1 cellular context compared by ENCODE assay signal in genomic region chr1:113041569-113042335, GRCh38.
A peak's percentile ranks its signal among the peaks of the same experiment; 100 is the strongest.
TF ChIP-seq lines count a peak whose summit lies in the region.

No MANE protein-coding gene starts in this region.

TF ChIP-seq in K562, 482 proteins besides CTCF, POLR2A, EP300 and RAD21 (continued from another document and continues in another):
- TF ChIP-seq, protein P1, sequence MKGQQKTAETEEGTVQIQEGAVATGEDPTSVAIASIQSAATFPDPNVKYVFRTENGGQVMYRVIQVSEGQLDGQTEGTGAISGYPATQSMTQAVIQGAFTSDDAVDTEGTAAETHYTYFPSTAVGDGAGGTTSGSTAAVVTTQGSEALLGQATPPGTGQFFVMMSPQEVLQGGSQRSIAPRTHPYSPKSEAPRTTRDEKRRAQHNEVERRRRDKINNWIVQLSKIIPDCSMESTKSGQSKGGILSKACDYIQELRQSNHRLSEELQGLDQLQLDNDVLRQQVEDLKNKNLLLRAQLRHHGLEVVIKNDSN (CRISPR knock-in tag; IDR thresholded peaks at IDR 0.05): no peak
- TF ChIP-seq SMAD2 (IDR thresholded peaks at IDR 0.05; ENCODE audit: low read depth, low read length) (no peak), ZNF212 (CRISPR knock-in tag; IDR thresholded peaks at IDR 0.05) (no peak), MAFK (IDR thresholded peaks at IDR 0.05; ENCODE audit: low read length) (no peak), FOXM1 (IDR thresholded peaks at IDR 0.05; ENCODE audit: low read depth) (peak; percentile 77; the same call in 1 of the 2 replicates), FOXM1 (CRISPR knock-in tag; IDR thresholded peaks at IDR 0.05; ENCODE audit: low read depth) (no peak), HDAC8 (tag; IDR thresholded peaks at IDR 0.05) (no peak), PKNOX1 (IDR thresholded peaks at IDR 0.05) (peak; percentile 19; the same call in 1 of the 2 replicates), RHOXF2B (CRISPR knock-in tag; conservative IDR thresholded peaks at IDR 0.05) (no peak), CAMTA2 (CRISPR knock-in tag; conservative IDR thresholded peaks at IDR 0.05) (no peak), POU5F1 (IDR thresholded peaks at IDR 0.05; ENCODE audit: borderline replicate concordance, low read depth, low read length, partially characterized antibody) (no peak), ZNF551 (CRISPR knock-in tag; IDR thresholded peaks at IDR 0.05) (no peak), FOXA1 (IDR thresholded peaks at IDR 0.05; ENCODE audit: borderline replicate concordance) (no peak), E2F1 (CRISPR knock-in tag; IDR thresholded peaks at IDR 0.05) (no peak), ZNF316 (IDR thresholded peaks at IDR 0.05) (no peak), GATA2 (CRISPR knock-in tag; IDR thresholded peaks at IDR 0.05) (peak; percentile 83), SLC30A9 (CRISPR knock-in tag; IDR thresholded peaks at IDR 0.05) (no peak), GTF3C2 (IDR thresholded peaks at IDR 0.05; ENCODE audit: borderline replicate concordance, extremely low read depth, insufficient read length) (no peak), ZNF764 (CRISPR knock-in tag; IDR thresholded peaks at IDR 0.05; ENCODE audit: low read depth) (no peak), CHCHD3 (CRISPR knock-in tag; IDR thresholded peaks at IDR 0.05) (no peak), FOS (IDR thresholded peaks at IDR 0.05; ENCODE audit: extremely low read depth, insufficient read length) (no peak), TEAD1 (CRISPR knock-in tag; IDR thresholded peaks at IDR 0.05) (0 out of 4 replicates have a peak, but pooled peaks of 1 of the 2 experiments have one; percentile 54), KLF6 (CRISPR knock-in tag; IDR thresholded peaks at IDR 0.05; ENCODE audit: borderline replicate concordance) (no peak), ZNF263 (CRISPR knock-in tag; IDR thresholded peaks at IDR 0.05; ENCODE audit: borderline replicate concordance) (no peak), ZNF165 (CRISPR knock-in tag; IDR thresholded peaks at IDR 0.05; ENCODE audit: borderline replicate concordance) (no peak), ZNF507 (tag; conservative IDR thresholded peaks at IDR 0.05) (no peak), CHD1 (IDR thresholded peaks at IDR 0.05; ENCODE audit: low read length) (no peak), MTA2 (IDR thresholded peaks at IDR 0.05; ENCODE audit: low read depth) (peak; percentile 83), TAL1 (IDR thresholded peaks at IDR 0.05) (peak; percentile 88), HES1 (IDR thresholded peaks at IDR 0.05; ENCODE audit: low read depth) (no peak), ZKSCAN1 (IDR thresholded peaks at IDR 0.05; ENCODE audit: low read depth, low read length) (0 out of 2 replicates have a peak, but pooled peaks have one; percentile 15), U2AF1 (optimal IDR thresholded peaks at IDR 0.05; ENCODE audit: low read depth, low read length) (no peak), CREB1 (IDR thresholded peaks at IDR 0.05) (no peak), CREB1 (CRISPR knock-in tag; IDR thresholded peaks at IDR 0.05) (no peak), ZBTB7A (IDR thresholded peaks at IDR 0.05; ENCODE audit: borderline replicate concordance, control insufficient read depth, low read depth, low read length) (no peak), SPI1 (IDR thresholded peaks at IDR 0.05; ENCODE audit: borderline replicate concordance, low read depth, low read length) (no peak), PHB2 (IDR thresholded peaks at IDR 0.05; ENCODE audit: low read depth) (no peak), CCNT2 (IDR thresholded peaks at IDR 0.05; ENCODE audit: borderline replicate concordance, extremely low read depth, insufficient read length, low read depth, low read length) (peak; percentile 67), ELF4 (CRISPR knock-in tag; IDR thresholded peaks at IDR 0.05) (peak; percentile 28; the same call in 1 of the 2 replicates), TFAM (CRISPR knock-in tag; conservative IDR thresholded peaks at IDR 0.05) (no peak), BMI1 (IDR thresholded peaks at IDR 0.05; ENCODE audit: low read length) (no peak), ZBTB8A (IDR thresholded peaks at IDR 0.05; ENCODE audit: partially characterized antibody) (no peak), SIRT6 (IDR thresholded peaks at IDR 0.05; ENCODE audit: low read depth, low read length) (no peak), PHB (CRISPR knock-in tag; IDR thresholded peaks at IDR 0.05) (no peak), ID3 (CRISPR knock-in tag; IDR thresholded peaks at IDR 0.05) (no peak), ID3 (tag; IDR thresholded peaks at IDR 0.05) (no peak), NFYB (IDR thresholded peaks at IDR 0.05; ENCODE audit: extremely low read depth, insufficient read length) (no peak), HNRNPK (IDR thresholded peaks at IDR 0.05; ENCODE audit: low read depth, low read length, poor library complexity, severe bottlenecking) (no peak), ARHGAP35 (IDR thresholded peaks at IDR 0.05; ENCODE audit: partially characterized antibody) (no peak), YY1 (IDR thresholded peaks at IDR 0.05; ENCODE audit: borderline replicate concordance in 1 of 3, control insufficient read depth in 1 of 3, extremely low read depth in 1 of 3, insufficient read depth in 3 of 3, insufficient read length in 1 of 3, insufficient replicate concordance in 2 of 3, low read depth in 1 of 3, low read length in 2 of 3) (no peak), RBM34 (IDR thresholded peaks at IDR 0.05; ENCODE audit: borderline replicate concordance, insufficient read depth, low read length) (no peak), ZNF354B (CRISPR knock-in tag; IDR thresholded peaks at IDR 0.05) (no peak)
- TF ChIP-seq, protein P2, sequence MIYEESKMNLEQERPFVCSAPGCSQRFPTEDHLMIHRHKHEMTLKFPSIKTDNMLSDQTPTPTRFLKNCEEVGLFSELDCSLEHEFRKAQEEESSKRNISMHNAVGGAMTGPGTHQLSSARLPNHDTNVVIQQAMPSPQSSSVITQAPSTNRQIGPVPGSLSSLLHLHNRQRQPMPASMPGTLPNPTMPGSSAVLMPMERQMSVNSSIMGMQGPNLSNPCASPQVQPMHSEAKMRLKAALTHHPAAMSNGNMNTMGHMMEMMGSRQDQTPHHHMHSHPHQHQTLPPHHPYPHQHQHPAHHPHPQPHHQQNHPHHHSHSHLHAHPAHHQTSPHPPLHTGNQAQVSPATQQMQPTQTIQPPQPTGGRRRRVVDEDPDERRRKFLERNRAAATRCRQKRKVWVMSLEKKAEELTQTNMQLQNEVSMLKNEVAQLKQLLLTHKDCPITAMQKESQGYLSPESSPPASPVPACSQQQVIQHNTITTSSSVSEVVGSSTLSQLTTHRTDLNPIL (CRISPR knock-in tag; IDR thresholded peaks at IDR 0.05): no peak
- TF ChIP-seq, protein P3, sequence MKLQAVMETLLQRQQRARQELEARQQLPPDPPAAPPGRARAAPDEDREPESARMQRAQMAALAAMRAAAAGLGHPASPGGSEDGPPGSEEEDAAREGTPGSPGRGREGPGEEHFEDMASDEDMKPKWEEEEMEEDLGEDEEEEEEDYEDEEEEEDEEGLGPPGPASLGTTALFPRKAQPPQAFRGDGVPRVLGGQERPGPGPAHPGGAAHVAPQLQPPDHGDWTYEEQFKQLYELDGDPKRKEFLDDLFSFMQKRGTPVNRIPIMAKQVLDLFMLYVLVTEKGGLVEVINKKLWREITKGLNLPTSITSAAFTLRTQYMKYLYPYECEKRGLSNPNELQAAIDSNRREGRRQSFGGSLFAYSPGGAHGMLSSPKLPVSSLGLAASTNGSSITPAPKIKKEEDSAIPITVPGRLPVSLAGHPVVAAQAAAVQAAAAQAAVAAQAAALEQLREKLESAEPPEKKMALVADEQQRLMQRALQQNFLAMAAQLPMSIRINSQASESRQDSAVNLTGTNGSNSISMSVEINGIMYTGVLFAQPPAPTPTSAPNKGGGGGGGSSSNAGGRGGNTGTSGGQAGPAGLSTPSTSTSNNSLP (IDR thresholded peaks at IDR 0.05; ENCODE audit: borderline replicate concordance, low read depth, low read length): no peak
- TF ChIP-seq, protein P4, sequence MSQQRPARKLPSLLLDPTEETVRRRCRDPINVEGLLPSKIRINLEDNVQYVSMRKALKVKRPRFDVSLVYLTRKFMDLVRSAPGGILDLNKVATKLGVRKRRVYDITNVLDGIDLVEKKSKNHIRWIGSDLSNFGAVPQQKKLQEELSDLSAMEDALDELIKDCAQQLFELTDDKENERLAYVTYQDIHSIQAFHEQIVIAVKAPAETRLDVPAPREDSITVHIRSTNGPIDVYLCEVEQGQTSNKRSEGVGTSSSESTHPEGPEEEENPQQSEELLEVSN (IDR thresholded peaks at IDR 0.05; ENCODE audit: borderline replicate concordance in 1 of 2, extremely low read depth in 1 of 2, insufficient read depth in 1 of 2, insufficient read length in 1 of 2, low read depth in 1 of 2, low read length in 1 of 2, poor library complexity in 1 of 2, severe bottlenecking in 1 of 2): no peak
- TF ChIP-seq, protein P5, sequence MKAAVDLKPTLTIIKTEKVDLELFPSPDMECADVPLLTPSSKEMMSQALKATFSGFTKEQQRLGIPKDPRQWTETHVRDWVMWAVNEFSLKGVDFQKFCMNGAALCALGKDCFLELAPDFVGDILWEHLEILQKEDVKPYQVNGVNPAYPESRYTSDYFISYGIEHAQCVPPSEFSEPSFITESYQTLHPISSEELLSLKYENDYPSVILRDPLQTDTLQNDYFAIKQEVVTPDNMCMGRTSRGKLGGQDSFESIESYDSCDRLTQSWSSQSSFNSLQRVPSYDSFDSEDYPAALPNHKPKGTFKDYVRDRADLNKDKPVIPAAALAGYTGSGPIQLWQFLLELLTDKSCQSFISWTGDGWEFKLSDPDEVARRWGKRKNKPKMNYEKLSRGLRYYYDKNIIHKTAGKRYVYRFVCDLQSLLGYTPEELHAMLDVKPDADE (conservative IDR thresholded peaks at IDR 0.05; ENCODE audit: control insufficient read depth, low read depth, low read length): no peak
- TF ChIP-seq, protein P6, sequence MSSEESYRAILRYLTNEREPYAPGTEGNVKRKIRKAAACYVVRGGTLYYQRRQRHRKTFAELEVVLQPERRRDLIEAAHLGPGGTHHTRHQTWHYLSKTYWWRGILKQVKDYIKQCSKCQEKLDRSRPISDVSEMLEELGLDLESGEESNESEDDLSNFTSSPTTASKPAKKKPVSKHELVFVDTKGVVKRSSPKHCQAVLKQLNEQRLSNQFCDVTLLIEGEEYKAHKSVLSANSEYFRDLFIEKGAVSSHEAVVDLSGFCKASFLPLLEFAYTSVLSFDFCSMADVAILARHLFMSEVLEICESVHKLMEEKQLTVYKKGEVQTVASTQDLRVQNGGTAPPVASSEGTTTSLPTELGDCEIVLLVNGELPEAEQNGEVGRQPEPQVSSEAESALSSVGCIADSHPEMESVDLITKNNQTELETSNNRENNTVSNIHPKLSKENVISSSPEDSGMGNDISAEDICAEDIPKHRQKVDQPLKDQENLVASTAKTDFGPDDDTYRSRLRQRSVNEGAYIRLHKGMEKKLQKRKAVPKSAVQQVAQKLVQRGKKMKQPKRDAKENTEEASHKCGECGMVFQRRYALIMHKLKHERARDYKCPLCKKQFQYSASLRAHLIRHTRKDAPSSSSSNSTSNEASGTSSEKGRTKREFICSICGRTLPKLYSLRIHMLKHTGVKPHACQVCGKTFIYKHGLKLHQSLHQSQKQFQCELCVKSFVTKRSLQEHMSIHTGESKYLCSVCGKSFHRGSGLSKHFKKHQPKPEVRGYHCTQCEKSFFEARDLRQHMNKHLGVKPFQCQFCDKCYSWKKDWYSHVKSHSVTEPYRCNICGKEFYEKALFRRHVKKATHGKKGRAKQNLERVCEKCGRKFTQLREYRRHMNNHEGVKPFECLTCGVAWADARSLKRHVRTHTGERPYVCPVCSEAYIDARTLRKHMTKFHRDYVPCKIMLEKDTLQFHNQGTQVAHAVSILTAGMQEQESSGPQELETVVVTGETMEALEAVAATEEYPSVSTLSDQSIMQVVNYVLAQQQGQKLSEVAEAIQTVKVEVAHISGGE (CRISPR knock-in tag; IDR thresholded peaks at IDR 0.05): 0 out of 6 replicates have a peak, but pooled peaks of 1 of the 3 experiments have one; percentile 35
